ENCODE assay signal across 8 cellular contexts in genomic region chr22:30694171-30694637, GRCh38. TPM values are rescaled to one million over a fixed set of nuclear protein-coding genes. Genes with fewer than 3 reads are reported as not detected.
DNase-seq lines count a peak whose midpoint lies in the region; ATAC-seq and TF ChIP-seq lines count a peak whose summit lies in the region.

No MANE protein-coding gene starts in this region.

- peak; percentile 76 for ATAC-seq in activated CD4-positive, alpha-beta T cell treated with anti-CD3 and anti-CD28 coated beads for 36 hours
- ATAC-seq in HG03139 (IDR thresholded peaks at IDR 0.05; ENCODE audit: unreplicated experiment): no peak

- peaks cover 5% of the 10 kb centered on the region for H3K4me1 Mint-ChIP-seq in activated CD4-positive, alpha-beta T cell treated with anti-CD3 and anti-CD28 coated beads for 36 hours
- peaks cover 10% of the 10 kb centered on the region for H3K4me1 Mint-ChIP-seq in chondrocyte (ENCODE audit: low read depth)

- no peaks in the 10 kb centered on the region for H3K36me3 Mint-ChIP-seq in activated CD4-positive, alpha-beta T cell treated with anti-CD3 and anti-CD28 coated beads for 36 hours (ENCODE audit: low read depth)
- H3K36me3 Mint-ChIP-seq in chondrocyte (ENCODE audit: low read depth): no peaks in the 10 kb centered on the region

- H3K27me3 Mint-ChIP-seq in activated CD4-positive, alpha-beta T cell treated with anti-CD3 and anti-CD28 coated beads for 36 hours: peaks cover 18% of the 10 kb centered on the region
- no peaks in the 10 kb centered on the region for H3K27me3 Mint-ChIP-seq in chondrocyte (ENCODE audit: low read depth)

- peak overlapping the region; percentile 79 for H3K4me3 Mint-ChIP-seq in activated CD4-positive, alpha-beta T cell treated with anti-CD3 and anti-CD28 coated beads for 36 hours
- peak overlapping the region; percentile 76 for H3K4me3 Mint-ChIP-seq in chondrocyte (ENCODE audit: unreplicated experiment)

- intact Hi-C loops in activated CD4-positive, alpha-beta T cell treated with anti-CD3 and anti-CD28 coated beads for 36 hours (cut with DNase I, micrococcal nuclease): loop anchor here (1.0 to 2.0 kb wide), 5 partner anchors 27 to 60 kb away; partner anchors contain the start of genes DUSP18 (in 1 of the 2) and SLC35E4 (in 1 of the 2)

- no peak for TF ChIP-seq CTCF in chondrocyte (IDR thresholded peaks at IDR 0.05)

- DNase-seq in ELR (ENCODE audit: low read depth) (peak; percentile 55), NCI-H1694 (lab: John Stamatoyannopoulos, UW) (peak; percentile 56), chondrocyte (ENCODE audit: low spot score) (no peak), left kidney (ENCODE audit: low read depth, low spot score) (peak; percentile 89), cortex of kidney (lab: John Stamatoyannopoulos, UW) (no peak)
- DNase-seq in activated CD4-positive, alpha-beta T cell treated with anti-CD3 and anti-CD28 coated beads for 36 hours: peak; percentile 72
- peak; percentile 47 for DNase-seq in stimulated activated CD4-positive, alpha-beta T cell treated with anti-CD3 and anti-CD28 coated beads, Interleukin-1b, Interleukin-23, amount 100 ng/mL, for 48 hours

- peak overlapping the region; percentile 74 for H3K27ac Mint-ChIP-seq in activated CD4-positive, alpha-beta T cell treated with anti-CD3 and anti-CD28 coated beads for 36 hours
- H3K27ac Mint-ChIP-seq in chondrocyte (ENCODE audit: unreplicated experiment): no peak overlapping the region

- CTCF ChIA-PET in activated CD4-positive, alpha-beta T cell treated with anti-CD3 and anti-CD28 coated beads for 36 hours (lab: Charles Lee): interaction anchor here (1.1 to 1.3 kb wide), 2 partner anchors 44 to 61 kb away, joined by 3 to 4 read pairs; no protein-coding TSS in a partner anchor

- POLR2A ChIA-PET in activated CD4-positive, alpha-beta T cell treated with anti-CD3 and anti-CD28 coated beads for 36 hours (lab: Charles Lee): no interaction called here

- no peaks in the 10 kb centered on the region for H3K9me3 Mint-ChIP-seq in activated CD4-positive, alpha-beta T cell treated with anti-CD3 and anti-CD28 coated beads for 36 hours (ENCODE audit: low read depth)
- H3K9me3 Mint-ChIP-seq in chondrocyte (ENCODE audit: low read depth): no peaks in the 10 kb centered on the region

RNA-seq across cellular contexts. Expression of gene OSBP2, which starts 0.5 kb away (rescaled TPM):
- total RNA-seq in activated CD4-positive, alpha-beta T cell treated with anti-CD3 and anti-CD28 coated beads for 36 hours: 1 to 10 TPM; 1.2 to 1.4 TPM
- total RNA-seq in chondrocyte: 1.9 to 3.6 TPM (median 2.4 TPM) in 3 replicates

RNA-seq across cellular contexts. Expression of gene DUSP18, which starts 26.5 kb away (rescaled TPM):
- total RNA-seq in activated CD4-positive, alpha-beta T cell treated with anti-CD3 and anti-CD28 coated beads for 36 hours: 1 to 10 TPM; 7.8 to 8.5 TPM
- total RNA-seq in chondrocyte: 7.6 to 9.4 TPM (median 9.0 TPM) in 3 replicates

RNA-seq across cellular contexts. Expression of gene SLC35E4, which starts 58.6 kb away (rescaled TPM):
- total RNA-seq in activated CD4-positive, alpha-beta T cell treated with anti-CD3 and anti-CD28 coated beads for 36 hours: 1 to 10 TPM; 3.6 to 4.3 TPM
- total RNA-seq in chondrocyte: 5.3 to 7.9 TPM (median 7.6 TPM) in 3 replicates

Comparison
In these comparisons a context has a peak if more than half of its experiments do, and no peak if none do; other contexts are left out.
1. DNase-seq: peak in ELR (single experiment), NCI-H1694 (single experiment), activated CD4-positive, alpha-beta T cell treated with anti-CD3 and anti-CD28 coated beads for 36 hours (single experiment), left kidney (single experiment) and stimulated activated CD4-positive, alpha-beta T cell treated with anti-CD3 and anti-CD28 coated beads, Interleukin-1b, Interleukin-23, amount 100 ng/mL, for 48 hours (single experiment); none in chondrocyte (single experiment) and cortex of kidney (single experiment).